Comparison of ENCODE assay signal across 1 cellular context in genomic region chr2:100013892-100014677, GRCh38.
TF ChIP-seq lines count a peak whose summit lies in the region.

No MANE protein-coding gene starts in this region.

TF ChIP-seq in SK-N-SH, 30 proteins besides CTCF, POLR2A, EP300 and RAD21 (continued from another document):
- TF ChIP-seq ZBTB33 (IDR thresholded peaks at IDR 0.05; ENCODE audit: borderline replicate concordance, low read depth) = no peak
